24 cellular contexts compared by ENCODE assay signal in genomic region chr2:78264130-78264529, GRCh38.
"Had no signal": no experiment of that assay in that cellular context is flagged by ENCODE, and none has a peak within 500 bp of the region (broad histone marks: within the 10 kb centered on the region; RNA-seq: fewer than 3 reads in every experiment).

No MANE protein-coding gene starts in this region.

- DNase-seq: activated CD4-positive, alpha-beta T cell treated with anti-CD3 and anti-CD28 coated beads for 36 hours; activated CD4-positive, alpha-beta T cell treated with anti-CD3 and anti-CD28 coated beads, Interleukin-2, amount 10 ng/mL, durations not matched to agents 7 days and 5 days; activated CD4-positive, alpha-beta T cell treated with anti-CD3 and anti-CD28 coated beads, Interleukin-2, amount 50 U/mL, for 4 hours; activated CD4-positive, CD25-positive, alpha-beta regulatory T cell; activated CD4-positive, CD25-positive, alpha-beta regulatory T cell treated with anti-CD3 and anti-CD28 coated beads, Interleukin-2, amount 50 U/mL, for 72 hours; activated CD8-positive, alpha-beta memory T cell treated with anti-CD3 and anti-CD28 coated beads for 24 hours; activated CD8-positive, alpha-beta T cell treated with anti-CD3 and anti-CD28 coated beads for 36 hours; activated effector memory CD4-positive, alpha-beta T cell treated with Interleukin-2 at 50 U/mL for 16 hours; activated naive CD4-positive, alpha-beta T cell treated with anti-CD3 and anti-CD28 coated beads for 36 hours; activated naive CD8-positive, alpha-beta T cell treated with anti-CD3 and anti-CD28 coated beads for 36 hours; activated naive CD8-positive, alpha-beta T cell treated with anti-CD3 and anti-CD28 coated beads, Interleukin-2, amount 50 U/mL, for 24 hours; activated T-cell treated with anti-CD3 and anti-CD28 coated beads, Interleukin-2, amount 50 U/mL, for 4 hours; adrenal gland; cortex of kidney; dermis blood vessel endothelial cell; effector CD8-positive, alpha-beta T cell; esophagus squamous epithelium; T-helper 1 cell; T-helper 17 cell had no signal

- H3K4me3 ChIP-seq: adrenal gland, ascending aorta, breast epithelium, cardiac muscle cell, esophagus squamous epithelium, gastroesophageal sphincter had no signal

- H3K27me3 ChIP-seq: adrenal gland, ascending aorta, breast epithelium, cardiac muscle cell, esophagus squamous epithelium, gastroesophageal sphincter had no signal

- H3K27ac ChIP-seq: adrenal gland, ascending aorta, breast epithelium, cardiac muscle cell, epithelial cell of prostate, esophagus squamous epithelium, gastroesophageal sphincter had no signal
